ENCODE assay signal across 25 cellular contexts in genomic region chr11:7552666-7553065, GRCh38. TPM values are rescaled to one million over a fixed set of nuclear protein-coding genes. Genes with fewer than 3 reads are reported as not detected.
"Had no signal": no experiment of that assay in that cellular context is flagged by ENCODE, and none has a peak within 500 bp of the region (broad histone marks: within the 10 kb centered on the region; RNA-seq: fewer than 3 reads in every experiment).

No MANE protein-coding gene starts in this region.

- H3K9me3 ChIP-seq: lower lobe of right lung, ovary, stomach, testis, thyroid gland, transverse colon, upper lobe of left lung, vagina had no signal

- DNase-seq: islet precursor cell; lower lobe of right lung; mammary epithelial cell; mesenchymal stem cell; naive thymus-derived CD4-positive, alpha-beta T cell; ovary; retina; right cardiac atrium; stimulated activated CD4-positive, alpha-beta T cell treated with anti-CD3 and anti-CD28 coated beads, Interleukin-12 subunit alpha, Interleukin-12 subunit beta, amount 100 ng/mL, for 4 hours; stimulated activated CD4-positive, alpha-beta T cell treated with anti-CD3 and anti-CD28 coated beads, Interleukin-15, amount 100 ng/mL, for 24 hours; stimulated activated CD4-positive, alpha-beta T cell treated with anti-CD3 and anti-CD28 coated beads, Interleukin-2, amount 100 ng/mL, for 24 hours; stimulated activated CD4-positive, alpha-beta T cell treated with anti-CD3 and anti-CD28 coated beads, Interleukin-4, amount 100 ng/mL, for 1 hour; stimulated activated naive B cell treated with anti-CD40 and anti-IgM and Interleukin-4, amounts not matched to agents 10 μg/mL and 1 μg/mL and 100 μg/mL, for 72 hours; stimulated activated naive CD8-positive, alpha-beta T cell treated with anti-CD3 and anti-CD28 coated beads, Interleukin-15, Interleukin-2, amounts not matched to agents 100 U/mL and 50 U/mL, for 24 hours; stomach; testis; thyroid gland; transverse colon; upper lobe of left lung had no signal

- H3K36me3 ChIP-seq: lower lobe of right lung, ovary, stomach, thyroid gland, transverse colon, upper lobe of left lung, vagina had no signal

- H3K27ac ChIP-seq: lower lobe of right lung, ovary, skin epidermis, stomach, testis, transverse colon, upper lobe of left lung, vagina had no signal

- H3K27me3 ChIP-seq: ovary, stomach, testis, thyroid gland, transverse colon, upper lobe of left lung, vagina had no signal

- H3K4me3 ChIP-seq: lower lobe of right lung, ovary, skin epidermis, stomach, testis, thyroid gland, transverse colon, upper lobe of left lung, vagina had no signal

- H3K4me1 ChIP-seq: lower lobe of right lung, upper lobe of left lung had no signal

- ATAC-seq: left lobe of liver; lower lobe of right lung; naive thymus-derived CD4-positive, alpha-beta T cell; natural killer cell treated with Interleukin-12 subunit alpha and Interleukin-12 subunit beta and Interleukin-15 and Interleukin-18, amount 100 ng/mL, for 72 hours; right cardiac atrium; sciatic nerve; stimulated activated naive B cell treated with anti-CD40 and anti-IgM and Interleukin-4, amounts not matched to agents 10 μg/mL and 1 μg/mL and 100 μg/mL, for 72 hours; stimulated activated naive CD8-positive, alpha-beta T cell treated with anti-CD3 and anti-CD28 coated beads, Interleukin-15, Interleukin-2, amounts not matched to agents 100 U/mL and 50 U/mL, for 24 hours had no signal

RNA-seq across cellular contexts. Expression of gene PPFIBP2, which starts 38.9 kb away (rescaled TPM):
- polyA plus RNA-seq: neural cell had no signal
